In the genomic region with DNA sequence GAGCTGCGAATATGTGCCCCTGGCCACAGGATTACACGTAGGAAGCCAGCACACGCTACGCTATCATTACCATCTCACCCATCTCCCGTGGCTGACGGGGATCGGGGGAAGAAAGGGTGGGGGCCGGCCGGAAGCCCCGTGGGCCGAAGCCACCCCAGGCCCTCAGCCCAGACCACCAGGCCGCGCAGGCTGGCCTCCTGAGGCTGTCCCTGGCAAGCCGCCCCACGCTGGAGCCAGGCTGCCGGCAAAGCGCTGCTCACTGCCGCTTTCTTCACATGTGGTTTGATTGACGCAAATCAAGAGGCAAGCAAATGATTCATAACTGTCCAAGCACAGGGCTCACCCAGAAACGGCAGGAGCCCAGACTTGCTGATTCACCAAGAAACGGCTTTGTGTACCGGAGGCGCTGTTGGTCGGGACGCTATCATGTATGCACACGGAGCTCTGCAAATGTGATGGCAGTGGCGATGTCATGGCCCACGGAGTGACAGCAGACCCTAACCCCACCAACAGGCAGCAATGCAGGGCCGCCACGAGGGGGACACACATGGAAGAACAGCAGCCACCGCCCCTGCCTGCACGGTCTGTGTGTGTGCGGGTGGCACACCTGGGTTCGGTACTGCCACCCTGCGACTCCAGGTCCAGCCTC, we compare ENCODE assay signal across 8 cellular contexts.
A peak's percentile ranks its signal among the peaks of the same experiment; 100 is the strongest.
DNase-seq lines count a peak whose midpoint lies in the region; ATAC-seq and TF ChIP-seq lines count a peak whose summit lies in the region.

No MANE protein-coding gene starts in this region.

- POLR2A ChIA-PET in naive thymus-derived CD8-positive, alpha-beta T cell (lab: Charles Lee): interaction anchor here (0.5 to 2.7 kb wide), 6 partner anchors 11 to 126 kb away, joined by 3 to 9 read pairs (median 4); partner anchors contain the start of gene HDAC4

- ATAC-seq in GM19328 (IDR thresholded peaks at IDR 0.05; ENCODE audit: unreplicated experiment) (peak; percentile 53), HG02840 (IDR thresholded peaks at IDR 0.05; ENCODE audit: low FRiP score, unreplicated experiment) (no peak)
- peak; percentile 94 for ATAC-seq in naive thymus-derived CD8-positive, alpha-beta T cell

- H3K9me3 Mint-ChIP-seq in naive thymus-derived CD8-positive, alpha-beta T cell: no peaks in the 10 kb centered on the region

- H3K4me3 ChIP-seq in epithelial cell of esophagus (ENCODE audit: low read length): peak overlapping the region; percentile 3

- DNase-seq in NCI-H460 (ENCODE audit: extremely low read depth, low read depth) (peak; percentile 98), activated T-cell treated with anti-CD3 and anti-CD28 coated beads for 1 hour (ENCODE audit: low read depth) (peak; percentile 62), epithelial cell of esophagus (ENCODE audit: low read depth) (peak; percentile 98), NCI-H2029 (lab: John Stamatoyannopoulos, UW) (no peak)
- peak; percentile 48 to 89 (median 72) for DNase-seq in naive thymus-derived CD8-positive, alpha-beta T cell
- DNase-seq in stimulated activated naive CD4-positive, alpha-beta T cell (lab: John Stamatoyannopoulos, UW): peak; percentile 55 to 83 (median 69)

- H3K4me3 Mint-ChIP-seq in naive thymus-derived CD8-positive, alpha-beta T cell: peak overlapping the region; percentile 50 to 86 (median 74)

- H3K4me1 Mint-ChIP-seq in naive thymus-derived CD8-positive, alpha-beta T cell: peaks cover 42 to 80% (median 71%) of the 10 kb centered on the region in 4 donors

- peaks cover 0 to 4% (median 0%) of the 10 kb centered on the region in 3 donors for H3K36me3 Mint-ChIP-seq in naive thymus-derived CD8-positive, alpha-beta T cell

- H3K27ac Mint-ChIP-seq in naive thymus-derived CD8-positive, alpha-beta T cell: peak overlapping the region; percentile 70 to 96 (median 90)

- no peaks in the 10 kb centered on the region for H3K27me3 Mint-ChIP-seq in naive thymus-derived CD8-positive, alpha-beta T cell

- no peak for TF ChIP-seq CTCF in epithelial cell of esophagus (IDR thresholded peaks at IDR 0.05; ENCODE audit: insufficient read depth, low read depth, low read length, missing control alignments)
